11 cellular contexts compared by ENCODE assay signal in genomic region chr3:58526124-58526957, GRCh38. TPM values are rescaled to one million over a fixed set of nuclear protein-coding genes. Genes with fewer than 3 reads are reported as not detected.
DNase-seq lines count a peak whose midpoint lies in the region; ATAC-seq and TF ChIP-seq lines count a peak whose summit lies in the region.
"Had no signal": no experiment of that assay in that cellular context is flagged by ENCODE, and none has a peak within 500 bp of the region (broad histone marks: within the 10 kb centered on the region; RNA-seq: fewer than 3 reads in every experiment).

No MANE protein-coding gene starts in this region.

- peaks cover 11% of the 10 kb centered on the region for H3K27me3 Mint-ChIP-seq in GM23338 (ENCODE audit: insufficient read depth, low read depth, poor library complexity)
- H3K27me3 Mint-ChIP-seq in endodermal cell (ENCODE audit: insufficient read depth) = peaks cover 39% of the 10 kb centered on the region
- peaks cover 6% of the 10 kb centered on the region for H3K27me3 Mint-ChIP-seq in neural progenitor cell (ENCODE audit: insufficient read depth, low read depth)
- no peaks in the 10 kb centered on the region for H3K27me3 Mint-ChIP-seq in type B pancreatic cell
- H3K27me3 Mint-ChIP-seq: stimulated activated naive CD8-positive, alpha-beta T cell treated with anti-CD3 and anti-CD28 coated beads, Interleukin-15, Interleukin-2, amounts not matched to agents 100 ng/mL and 50 ng/mL, for 24 hours had no signal

- H3K27ac ChIP-seq in GM23338 (ENCODE audit: low read depth) (no peak overlapping the region), endodermal cell (ENCODE audit: low read depth, low read length) (no peak overlapping the region), neural progenitor cell (no peak overlapping the region), stomach (no peak overlapping the region)

- H3K9me3 Mint-ChIP-seq in GM23338 (peaks cover 2% of the 10 kb centered on the region; the same call in 1 of the 3 replicates), endodermal cell (peaks cover 1% of the 10 kb centered on the region), neural progenitor cell (peaks cover 3% of the 10 kb centered on the region), type B pancreatic cell (no peaks in the 10 kb centered on the region)
- H3K9me3 Mint-ChIP-seq: stimulated activated naive CD8-positive, alpha-beta T cell treated with anti-CD3 and anti-CD28 coated beads, Interleukin-15, Interleukin-2, amounts not matched to agents 100 ng/mL and 50 ng/mL, for 24 hours had no signal

- WGBS in endodermal cell (ENCODE audit: insufficient coverage in 1 of 2, insufficient read length in 1 of 2), 2 experiments = 85 to 90% methylated on average over 6 to 12 of the region's 12 CpGs
- WGBS in stomach, 5 donors = 79 to 90% (median 87%) methylated on average over 8 to 12 of the region's 12 CpGs

- DNase-seq in GM23338 (ENCODE audit: low spot score) (peak; percentile 34), NT2/D1 (ENCODE audit: low read depth, low spot score) (peak; percentile 44), endodermal cell (peak; percentile 72), neural progenitor cell (ENCODE audit: low spot score) (no peak), stomach (no peak), type B pancreatic cell (ENCODE audit: extremely low spot score, unreplicated experiment) (no peak), posterior vena cava (ENCODE audit: low spot score) (no peak)
- DNase-seq: activated naive CD4-positive, alpha-beta T cell treated with anti-CD3 and anti-CD28 coated beads, Interleukin-2, amount 50 U/mL, for 16 hours; NCI-H1694 had no signal

- H3K9me3 ChIP-seq in NT2/D1 (ENCODE audit: insufficient read depth, low read length) = no peaks in the 10 kb centered on the region
- no peaks in the 10 kb centered on the region for H3K9me3 ChIP-seq in endodermal cell (ENCODE audit: control insufficient read depth, low read length)
- H3K9me3 ChIP-seq in neural progenitor cell (ENCODE audit: low read depth) = no peaks in the 10 kb centered on the region
- H3K9me3 ChIP-seq in stomach = no peaks in the 10 kb centered on the region

- H3K36me3 ChIP-seq in GM23338 (ENCODE audit: insufficient read depth) (no peaks in the 10 kb centered on the region), NT2/D1 (ENCODE audit: insufficient read depth, insufficient read length, low read length) (no peaks in the 10 kb centered on the region), endodermal cell (ENCODE audit: control insufficient read depth, insufficient read depth, low read length) (no peaks in the 10 kb centered on the region), neural progenitor cell (no peaks in the 10 kb centered on the region), stomach (peaks cover 0 to 95% (median 42%) of the 10 kb centered on the region in 4 donors)

- H4K20me1 ChIP-seq in GM23338 (replicated peaks; ENCODE audit: insufficient read depth) (no peaks in the 10 kb centered on the region), neural progenitor cell (ENCODE audit: low read depth) (peaks cover 13% of the 10 kb centered on the region)

- H3K27ac Mint-ChIP-seq in GM23338 (no peak overlapping the region), endodermal cell (no peak overlapping the region), neural progenitor cell (no peak overlapping the region), type B pancreatic cell (no peak overlapping the region)
- H3K27ac Mint-ChIP-seq: stimulated activated naive CD8-positive, alpha-beta T cell treated with anti-CD3 and anti-CD28 coated beads, Interleukin-15, Interleukin-2, amounts not matched to agents 100 ng/mL and 50 ng/mL, for 24 hours had no signal

- no peak for TF ChIP-seq EP300 in stomach (IDR thresholded peaks at IDR 0.05)

- ATAC-seq in GM23338 = no peak
- no peak for ATAC-seq in GM19397 (IDR thresholded peaks at IDR 0.05; ENCODE audit: unreplicated experiment)

- intact Hi-C loops in stomach (cut with DNase I; ENCODE audit: low total_unique reads) (no loop called here), posterior vena cava (cut with DNase I) (loop anchor here in 1 of 2 donors (10.0 kb wide), 1 partner anchor 102 kb away; no protein-coding TSS in a partner anchor)

- H3K4me2 ChIP-seq in GM23338 (no peak overlapping the region), neural progenitor cell (no peak overlapping the region)

- H3K4me3 ChIP-seq in GM23338 (no peak overlapping the region), NT2/D1 (ENCODE audit: insufficient read length, low read depth) (no peak overlapping the region), endodermal cell (ENCODE audit: low read length) (no peak overlapping the region), neural progenitor cell (no peak overlapping the region), stomach (no peak overlapping the region)

- H3K79me2 ChIP-seq in GM23338 (replicated peaks; ENCODE audit: insufficient read depth) (no peaks in the 10 kb centered on the region), neural progenitor cell (ENCODE audit: low read depth) (no peaks in the 10 kb centered on the region)

- peaks cover 22% of the 10 kb centered on the region for H3K4me1 Mint-ChIP-seq in GM23338
- H3K4me1 Mint-ChIP-seq in endodermal cell = peaks cover 24% of the 10 kb centered on the region
- peaks cover 62% of the 10 kb centered on the region for H3K4me1 Mint-ChIP-seq in neural progenitor cell
- H3K4me1 Mint-ChIP-seq in type B pancreatic cell (ENCODE audit: unreplicated experiment) = peaks cover 12% of the 10 kb centered on the region

- no peaks in the 10 kb centered on the region for H3K36me3 Mint-ChIP-seq in GM23338 (ENCODE audit: low read depth)
- peaks cover 5% of the 10 kb centered on the region for H3K36me3 Mint-ChIP-seq in endodermal cell (ENCODE audit: low read depth)
- H3K36me3 Mint-ChIP-seq in neural progenitor cell = peaks cover 2% of the 10 kb centered on the region
- H3K36me3 Mint-ChIP-seq in type B pancreatic cell = no peaks in the 10 kb centered on the region

- TF ChIP-seq CTCF in GM23338 (conservative IDR thresholded peaks at IDR 0.05; ENCODE audit: low read depth in 2 of 2) (no peak), endodermal cell (conservative IDR thresholded peaks at IDR 0.05) (no peak), neural progenitor cell (IDR thresholded peaks at IDR 0.05) (no peak), stomach (IDR thresholded peaks at IDR 0.05) (no peak), type B pancreatic cell (conservative IDR thresholded peaks at IDR 0.05) (no peak)

- no peaks in the 10 kb centered on the region for H3K9me2 ChIP-seq in GM23338 (ENCODE audit: insufficient read depth)

- peaks cover 23% of the 10 kb centered on the region for H3K4me1 ChIP-seq in GM23338 (ENCODE audit: insufficient read depth)
- H3K4me1 ChIP-seq in NT2/D1 (ENCODE audit: insufficient read depth, insufficient read length) = peaks cover 27% of the 10 kb centered on the region
- H3K4me1 ChIP-seq in endodermal cell (ENCODE audit: control insufficient read depth, insufficient read depth, low read length) = peaks cover 14% of the 10 kb centered on the region
- peaks cover 26% of the 10 kb centered on the region for H3K4me1 ChIP-seq in neural progenitor cell
- peaks cover 0 to 20% (median 4%) of the 10 kb centered on the region in 4 donors for H3K4me1 ChIP-seq in stomach

- no peak overlapping the region for H3K4me3 Mint-ChIP-seq in GM23338
- no peak overlapping the region for H3K4me3 Mint-ChIP-seq in endodermal cell
- peak overlapping the region; percentile 7 for H3K4me3 Mint-ChIP-seq in neural progenitor cell
- no peak overlapping the region for H3K4me3 Mint-ChIP-seq in type B pancreatic cell
- H3K4me3 Mint-ChIP-seq: stimulated activated naive CD8-positive, alpha-beta T cell treated with anti-CD3 and anti-CD28 coated beads, Interleukin-15, Interleukin-2, amounts not matched to agents 100 ng/mL and 50 ng/mL, for 24 hours had no signal

- no peak for TF ChIP-seq POLR2A in stomach (IDR thresholded peaks at IDR 0.05)

- H2AFZ ChIP-seq in GM23338 (peak overlapping the region; percentile 32; the same call in 1 of the 2 replicates), neural progenitor cell (replicated peaks) (no peak overlapping the region)

- H3K9ac ChIP-seq in NT2/D1 (ENCODE audit: insufficient read length, low read depth) = no peak overlapping the region
- H3K9ac ChIP-seq in endodermal cell (ENCODE audit: extremely low read depth, low read length, poor library complexity, severe bottlenecking) = no peak overlapping the region
- H3K9ac ChIP-seq in neural progenitor cell = no peak overlapping the region

- H3F3A ChIP-seq in GM23338 (replicated peaks; ENCODE audit: low read depth) = no peaks in the 10 kb centered on the region
- H3F3A ChIP-seq in neural progenitor cell (ENCODE audit: low read depth) = peaks cover 30% of the 10 kb centered on the region

- H3K27me3 ChIP-seq in GM23338 (ENCODE audit: insufficient read depth) (no peaks in the 10 kb centered on the region), NT2/D1 (ENCODE audit: insufficient read depth, insufficient read length) (no peaks in the 10 kb centered on the region), endodermal cell (ENCODE audit: control insufficient read depth, insufficient read depth, low read length, poor library complexity, severe bottlenecking) (peaks cover 24% of the 10 kb centered on the region), neural progenitor cell (no peaks in the 10 kb centered on the region), stomach (no peaks in the 10 kb centered on the region)

RNA-seq across cellular contexts. Expression of gene ACOX2, which starts 10.6 kb away (rescaled TPM):
- total RNA-seq in GM23338 (2014; rRNA removed; shearing (Covaris generic)) = 0.31 and 1.1 TPM in 2 replicates
- polyA plus RNA-seq in GM23338 (2016; fragmentation: Nextera tagmentation; extraction: Ambion mirVana) (1.9 and 2.9 TPM in 2 replicates), stomach (10 to 100 TPM in 1 of 3 donors, 1 to 10 TPM in 2; 4.9 to 15.6 (median 7.5) TPM)
- total RNA-seq in endodermal cell (1 to 10 TPM; 6.6 to 9.8 TPM), neural progenitor cell (ENCODE audit: low replicate concordance) (4.3 and 7.6 TPM in 2 replicates), stomach (10 to 100 TPM in 2 of 5 donors, 1 to 10 TPM in 2, not detected in 1; 1.6 to 22.2 (median 10.1) TPM), type B pancreatic cell (ENCODE audit: low replicate concordance) (5.6 and 6.9 TPM in 2 replicates), posterior vena cava (10 to 100 TPM; 11.9 to 20.6 TPM)
- polyA plus RNA-seq in endodermal cell (2013, experiment 1 of 2) = 6.2 TPM
- polyA plus RNA-seq in endodermal cell (2013, experiment 2 of 2) = 6.3 TPM

RNA-seq across cellular contexts. Expression of gene KCTD6, which starts 34.4 kb away (rescaled TPM):
- 22.8 and 28.3 TPM in 2 replicates for total RNA-seq in GM23338 (2014; rRNA removed; shearing (Covaris generic))
- polyA plus RNA-seq in GM23338 (2016; fragmentation: Nextera tagmentation; extraction: Ambion mirVana) (27.0 and 34.6 TPM in 2 replicates), stomach (10 to 100 TPM in 2 of 3 donors, 1 to 10 TPM in 1; 5.9 to 12.2 (median 10.4) TPM)
- total RNA-seq in endodermal cell (10 to 100 TPM; 17.9 to 20.4 TPM), neural progenitor cell (ENCODE audit: low replicate concordance) (29.3 and 39.6 TPM in 2 replicates), stomach (10 to 100 TPM in 2 of 5 donors, 1 to 10 TPM in 1, not detected in 2; 5.4 to 16.7 (median 12.3) TPM), type B pancreatic cell (ENCODE audit: low replicate concordance) (23.5 and 24.9 TPM in 2 replicates), posterior vena cava (10 to 100 TPM in 1 of 2 donors, 1 to 10 TPM in 1; 7.5 to 10.6 TPM)
- 32.2 TPM for polyA plus RNA-seq in endodermal cell (2013, experiment 1 of 2)
- polyA plus RNA-seq in endodermal cell (2013, experiment 2 of 2) = 30.6 TPM

RNA-seq across cellular contexts. Expression of gene FAM107A, which starts 50.9 kb away (rescaled TPM):
- 0.89 and 1.0 TPM in 2 replicates for total RNA-seq in GM23338 (2014; rRNA removed; shearing (Covaris generic))
- polyA plus RNA-seq in GM23338 (2016; fragmentation: Nextera tagmentation; extraction: Ambion mirVana) = 0.61 and 1.1 TPM in 2 replicates
- not detected for total RNA-seq in endodermal cell
- 2.4 TPM for polyA plus RNA-seq in endodermal cell (2013, experiment 1 of 2)
- 2.2 TPM for polyA plus RNA-seq in endodermal cell (2013, experiment 2 of 2)
- 0.11 and 0.71 TPM in 2 replicates for total RNA-seq in neural progenitor cell (ENCODE audit: low replicate concordance)
- total RNA-seq in stomach = 10 to 100 TPM in 4 of 5 donors, 1 to 10 TPM in 1; 4.7 to 35.2 (median 16.2) TPM
- polyA plus RNA-seq in stomach = 10 to 100 TPM; 22.4 to 55.4 (median 35.6) TPM
- 2.9 and 4.5 TPM in 2 replicates for total RNA-seq in type B pancreatic cell (ENCODE audit: low replicate concordance)
- 10 to 100 TPM; 22.9 to 38.7 TPM for total RNA-seq in posterior vena cava

Comparison
In these comparisons a context has a peak if more than half of its experiments do, and no peak if none do; other contexts are left out.
1. DNase-seq: peak in GM23338 (single experiment), NT2/D1 (single experiment) and endodermal cell (single experiment); none in neural progenitor cell (single experiment), stomach (single experiment), type B pancreatic cell (single experiment) and posterior vena cava (single experiment).